In genomic region chr14:34254031-34254430, GRCh38 we compare ENCODE assay signal across 22 cellular contexts.
"Had no signal": no experiment of that assay in that cellular context is flagged by ENCODE, and none has a peak within 500 bp of the region (broad histone marks: within the 10 kb centered on the region; RNA-seq: fewer than 3 reads in every experiment).

No MANE protein-coding gene starts in this region.

- H3K27ac ChIP-seq: dorsolateral prefrontal cortex, esophagus muscularis mucosa, gastroesophageal sphincter, right atrium auricular region, suprapubic skin, tibial artery, upper lobe of left lung, vagina had no signal

- H3K27me3 ChIP-seq: dorsolateral prefrontal cortex, esophagus muscularis mucosa, gastroesophageal sphincter, right atrium auricular region, suprapubic skin, tibial artery, upper lobe of left lung, vagina had no signal

- H3K36me3 Mint-ChIP-seq: naive B cell; stimulated activated effector memory CD8-positive, alpha-beta T cell treated with anti-CD3 and anti-CD28 coated beads, Interleukin-12 subunit alpha, Interleukin-12 subunit beta, amount 100 ng/mL, for 72 hours had no signal

- ATAC-seq: gastroesophageal sphincter; left ventricle myocardium superior; stimulated activated effector memory CD8-positive, alpha-beta T cell treated with anti-CD3 and anti-CD28 coated beads, Interleukin-12 subunit alpha, Interleukin-12 subunit beta, amount 100 ng/mL, for 72 hours; stimulated activated naive CD8-positive, alpha-beta T cell treated with anti-CD3 and anti-CD28 coated beads, Interleukin-15, Interleukin-2, amounts not matched to agents 100 U/mL and 50 U/mL, for 24 hours had no signal

- H3K4me3 Mint-ChIP-seq: naive B cell; nephron; stimulated activated effector memory CD8-positive, alpha-beta T cell treated with anti-CD3 and anti-CD28 coated beads, Interleukin-12 subunit alpha, Interleukin-12 subunit beta, amount 100 ng/mL, for 72 hours had no signal

- H3K36me3 ChIP-seq: esophagus muscularis mucosa, gastroesophageal sphincter, right atrium auricular region, suprapubic skin, tibial artery, upper lobe of left lung, vagina had no signal

- H3K27ac Mint-ChIP-seq: naive B cell; nephron; stimulated activated effector memory CD8-positive, alpha-beta T cell treated with anti-CD3 and anti-CD28 coated beads, Interleukin-12 subunit alpha, Interleukin-12 subunit beta, amount 100 ng/mL, for 72 hours had no signal

- H3K9me3 ChIP-seq: esophagus muscularis mucosa, gastroesophageal sphincter, right atrium auricular region, suprapubic skin, tibial artery, upper lobe of left lung, vagina had no signal

- DNase-seq: cortex of kidney; dorsolateral prefrontal cortex; effector CD8-positive, alpha-beta T cell; hippocampal formation; left ventricle myocardium superior; mesendoderm; naive B cell; posterior cingulate gyrus; small intestine; stimulated activated CD4-positive, alpha-beta T cell treated with anti-CD3 and anti-CD28 coated beads, Interleukin-4, amount 100 ng/mL, for 1 hour; stimulated activated CD8-positive, alpha-beta memory T cell treated with anti-CD3 and anti-CD28 coated beads, Interleukin-4, amount 100 ng/mL, for 48 hours; stimulated activated naive CD8-positive, alpha-beta T cell treated with anti-CD3 and anti-CD28 coated beads, Interleukin-15, Interleukin-2, amounts not matched to agents 100 U/mL and 50 U/mL, for 24 hours; tibial artery; upper lobe of left lung had no signal

- H3K4me1 Mint-ChIP-seq: naive B cell; nephron; stimulated activated effector memory CD8-positive, alpha-beta T cell treated with anti-CD3 and anti-CD28 coated beads, Interleukin-12 subunit alpha, Interleukin-12 subunit beta, amount 100 ng/mL, for 72 hours had no signal

- H3K4me3 ChIP-seq: dorsolateral prefrontal cortex, esophagus muscularis mucosa, gastroesophageal sphincter, lung, right atrium auricular region, suprapubic skin, tibial artery, upper lobe of left lung, vagina had no signal

- H3K9me3 Mint-ChIP-seq: naive B cell; nephron; stimulated activated effector memory CD8-positive, alpha-beta T cell treated with anti-CD3 and anti-CD28 coated beads, Interleukin-12 subunit alpha, Interleukin-12 subunit beta, amount 100 ng/mL, for 72 hours had no signal

- H3K4me1 ChIP-seq: tibial artery, upper lobe of left lung had no signal
